In genomic region chr22:36470994-36471331, GRCh38 we compare ENCODE assay signal across 12 cellular contexts. TPM values are rescaled to one million over a fixed set of nuclear protein-coding genes. Genes with fewer than 3 reads are reported as not detected.
DNase-seq lines count a peak whose midpoint lies in the region; ATAC-seq and TF ChIP-seq lines count a peak whose summit lies in the region.
"Had no signal": no experiment of that assay in that cellular context is flagged by ENCODE, and none has a peak within 500 bp of the region (broad histone marks: within the 10 kb centered on the region; RNA-seq: fewer than 3 reads in every experiment).

No MANE protein-coding gene starts in this region.

- H2AFZ ChIP-seq in trophoblast cell (ENCODE audit: insufficient read depth, low read length, poor library complexity): no peak overlapping the region

- no peak overlapping the region for H3K4me3 Mint-ChIP-seq in WTC11
- H3K4me3 Mint-ChIP-seq in stimulated activated naive CD8-positive, alpha-beta T cell treated with anti-CD3 and anti-CD28 coated beads, Interleukin-15, amount 100 ng/mL, for 72 hours: no peak overlapping the region

- POLR2A ChIA-PET in WTC11 (lab: Charles Lee): interaction anchor here (0.8 kb wide), 1 partner anchor 139 kb away, joined by 6 read pairs; no protein-coding TSS in a partner anchor

- H4K8ac ChIP-seq in trophoblast cell (ENCODE audit: low read depth, low read length): no peak overlapping the region

- H3K4me1 ChIP-seq in esophagus muscularis mucosa: peaks cover 52 to 99% (median 86%) of the 10 kb centered on the region in 4 donors
- peaks cover 15 to 24% of the 10 kb centered on the region in 2 experiments for H3K4me1 ChIP-seq in trophoblast cell (ENCODE audit: control insufficient read depth in 1 of 2, insufficient read depth in 2 of 2, low read length in 2 of 2)

- peaks cover 17% of the 10 kb centered on the region for H3K36me3 Mint-ChIP-seq in WTC11

- H3K14ac ChIP-seq in trophoblast cell (ENCODE audit: low read length): no peak overlapping the region

- no peak overlapping the region for H2BK5ac ChIP-seq in trophoblast cell (ENCODE audit: low read depth, low read length, poor library complexity)

- peak; percentile 19 for TF ChIP-seq EP300 in esophagus muscularis mucosa (IDR thresholded peaks at IDR 0.05)

- peak overlapping the region; percentile 21 for H4K91ac ChIP-seq in trophoblast cell (ENCODE audit: low read depth, low read length)

- H3K4me3 ChIP-seq in AG10803 (ENCODE audit: low read length) (no peak overlapping the region), esophagus muscularis mucosa (peak overlapping the region; percentile 34 to 46 (median 40)), trophoblast cell (ENCODE audit: low read depth, low read length) (no peak overlapping the region)
- H3K4me3 ChIP-seq: tibial nerve had no signal

- no peaks in the 10 kb centered on the region for H3K27me3 Mint-ChIP-seq in WTC11 (ENCODE audit: low read depth)
- no peaks in the 10 kb centered on the region for H3K27me3 Mint-ChIP-seq in stimulated activated naive CD8-positive, alpha-beta T cell treated with anti-CD3 and anti-CD28 coated beads, Interleukin-15, amount 100 ng/mL, for 72 hours

- peaks cover 7% of the 10 kb centered on the region for H3K79me2 ChIP-seq in trophoblast cell (ENCODE audit: control insufficient read depth, insufficient read depth, low read length, poor library complexity)

- CTCF ChIA-PET in WTC11 (lab: Charles Lee): interaction anchor here (1.0 to 3.7 kb wide), 18 partner anchors 10 to 184 kb away, joined by 3 to 62 read pairs (median 8); partner anchors contain the start of gene TXN2

- H3K79me1 ChIP-seq in trophoblast cell (ENCODE audit: low read length): peaks cover 24% of the 10 kb centered on the region

- peak overlapping the region; percentile 9 for H3K18ac ChIP-seq in trophoblast cell (ENCODE audit: low read length)

- H3K4me2 ChIP-seq in trophoblast cell (ENCODE audit: low read length): no peak overlapping the region

- DNase-seq in AG10803 (ENCODE audit: low read depth) (peak; percentile 35), WTC11 (ENCODE audit: low spot score) (no peak), esophagus muscularis mucosa (ENCODE audit: extremely low spot score) (no peak), trophoblast cell (peak; percentile 83 to 87), AG08395 (ENCODE audit: low spot score) (no peak), GM03348 (ENCODE audit: low spot score) (no peak)
- no peak for DNase-seq in stimulated activated naive CD8-positive, alpha-beta T cell treated with anti-CD3 and anti-CD28 coated beads, Interleukin-15, amount 100 ng/mL, for 72 hours
- DNase-seq: ACHN, NCI-H1048 had no signal

- H3K9ac ChIP-seq in trophoblast cell (ENCODE audit: low read length): no peak overlapping the region

- H2BK120ac ChIP-seq in trophoblast cell (ENCODE audit: insufficient read depth, low read length, poor library complexity): peak overlapping the region; percentile 13

- no peaks in the 10 kb centered on the region for H3K27me3 ChIP-seq in esophagus muscularis mucosa
- no peaks in the 10 kb centered on the region for H3K27me3 ChIP-seq in trophoblast cell (ENCODE audit: insufficient read depth, low read length)
- H3K27me3 ChIP-seq: Peyer's patch, tibial nerve had no signal

- TF ChIP-seq CTCF in AG10803 (conservative IDR thresholded peaks at IDR 0.05; ENCODE audit: low read length): no peak
- no peak for TF ChIP-seq CTCF in WTC11 (IDR thresholded peaks at IDR 0.05)
- TF ChIP-seq CTCF in esophagus muscularis mucosa (IDR thresholded peaks at IDR 0.05): no peak

- H3K27ac ChIP-seq in esophagus muscularis mucosa (replicated peaks in 1 of 4) (peak overlapping the region; percentile 89 to 97 (median 92)), trophoblast cell (ENCODE audit: low read depth, low read length) (peak overlapping the region; percentile 14)

- intact Hi-C loops in esophagus muscularis mucosa (cut with DNase I): loop anchor here (2.0 kb wide), 1 partner anchor 170 kb away; no protein-coding TSS in a partner anchor

- 40% methylated on average over 6 of the region's 10 CpGs for WGBS in esophagus muscularis mucosa
- WGBS in trophoblast cell (ENCODE audit: extremely low coverage, insufficient coverage, insufficient read length): no CpG with 5 or more reads among the region's 10 CpGs

- ATAC-seq in WTC11 (no peak), HG03139 (IDR thresholded peaks at IDR 0.05; ENCODE audit: unreplicated experiment) (no peak)
- no peak for ATAC-seq in stimulated activated naive CD8-positive, alpha-beta T cell treated with anti-CD3 and anti-CD28 coated beads, Interleukin-15, amount 100 ng/mL, for 72 hours

- no peak overlapping the region for H4K12ac ChIP-seq in trophoblast cell (ENCODE audit: low read depth, low read length)

- no peak overlapping the region for H3K4ac ChIP-seq in trophoblast cell (ENCODE audit: low read depth, low read length)

- no peak overlapping the region for H3K23ac ChIP-seq in trophoblast cell (ENCODE audit: low read length)

- H3K27ac Mint-ChIP-seq in WTC11: 0 out of 2 replicates have a peak overlapping the region, but pooled peaks have one; percentile 34
- no peak overlapping the region for H3K27ac Mint-ChIP-seq in stimulated activated naive CD8-positive, alpha-beta T cell treated with anti-CD3 and anti-CD28 coated beads, Interleukin-15, amount 100 ng/mL, for 72 hours

- H2BK12ac ChIP-seq in trophoblast cell (ENCODE audit: low read length): peak overlapping the region; percentile 30

- TF ChIP-seq POLR2A in esophagus muscularis mucosa (IDR thresholded peaks at IDR 0.05; ENCODE audit: low read depth): no peak

- H3K9me3 Mint-ChIP-seq in WTC11: no peaks in the 10 kb centered on the region
- no peaks in the 10 kb centered on the region for H3K9me3 Mint-ChIP-seq in stimulated activated naive CD8-positive, alpha-beta T cell treated with anti-CD3 and anti-CD28 coated beads, Interleukin-15, amount 100 ng/mL, for 72 hours

- H3K36me3 ChIP-seq in esophagus muscularis mucosa (peaks cover 7 to 52% (median 46%) of the 10 kb centered on the region in 4 donors), trophoblast cell (ENCODE audit: control insufficient read depth in 1 of 2, insufficient read depth in 2 of 2, low read length in 2 of 2) (peaks cover 27 to 30% of the 10 kb centered on the region in 2 experiments)

- H2AK5ac ChIP-seq in trophoblast cell (ENCODE audit: low read length): peak overlapping the region; percentile 57

- 0 out of 2 replicates have a peak, but pooled peaks cover 3% of the 10 kb centered on the region for H3K4me1 Mint-ChIP-seq in WTC11
- H3K4me1 Mint-ChIP-seq in stimulated activated naive CD8-positive, alpha-beta T cell treated with anti-CD3 and anti-CD28 coated beads, Interleukin-15, amount 100 ng/mL, for 72 hours: peaks cover 41% of the 10 kb centered on the region

- H3K9me3 ChIP-seq in esophagus muscularis mucosa: no peaks in the 10 kb centered on the region
- H3K9me3 ChIP-seq in trophoblast cell (ENCODE audit: insufficient read depth, low read depth, low read length): peaks cover 1% of the 10 kb centered on the region
- H3K9me3 ChIP-seq: Peyer's patch, tibial nerve had no signal

TF ChIP-seq in WTC11, 78 proteins besides CTCF, POLR2A, EP300 and RAD21 (continues in another document):
- TF ChIP-seq GRHL2 (CRISPR knock-in tag; IDR thresholded peaks at IDR 0.05; ENCODE audit: insufficient replicate concordance, severe bottlenecking) (no peak), FOXP4 (CRISPR knock-in tag; IDR thresholded peaks at IDR 0.05) (no peak), IRF1 (CRISPR knock-in tag; IDR thresholded peaks at IDR 0.05) (no peak), CDX4 (CRISPR knock-in tag; IDR thresholded peaks at IDR 0.05; ENCODE audit: borderline replicate concordance) (no peak), NFE2L1 (CRISPR knock-in tag; IDR thresholded peaks at IDR 0.05) (no peak), NR2C2 (CRISPR knock-in tag; IDR thresholded peaks at IDR 0.05) (no peak), MAX (CRISPR knock-in tag; IDR thresholded peaks at IDR 0.05) (no peak), TEAD1 (CRISPR knock-in tag; IDR thresholded peaks at IDR 0.05) (no peak)

RNA-seq across cellular contexts. Expression of gene TXN2, which starts 10.5 kb away (rescaled TPM):
- total RNA-seq in WTC11 (2021) (57.6 to 61.6 TPM (median 58.8 TPM) in 3 replicates), esophagus muscularis mucosa (10 to 100 TPM; 34.9 to 56.5 (median 47.2) TPM)
- 47.7 and 47.8 TPM in 2 replicates for polyA plus RNA-seq in trophoblast cell (2013)

RNA-seq across cellular contexts. Expression of gene FOXRED2, which starts 35.9 kb away (rescaled TPM):
- 20.1 to 35.5 TPM (median 31.7 TPM) in 3 replicates for total RNA-seq in WTC11 (2021)
- total RNA-seq in esophagus muscularis mucosa: 10 to 100 TPM in 1 of 4 donors, 1 to 10 TPM in 3; 4.6 to 12.5 (median 5.4) TPM
- 5.0 and 5.1 TPM in 2 replicates for polyA plus RNA-seq in trophoblast cell (2013)

RNA-seq across cellular contexts. Expression of gene EIF3D, which starts 58.0 kb away (rescaled TPM):
- total RNA-seq in WTC11 (2021): 211 to 237 TPM (median 216 TPM) in 3 replicates
- total RNA-seq in esophagus muscularis mucosa: 100 to 1,000 TPM; 200 to 282 (median 252) TPM
- polyA plus RNA-seq in trophoblast cell (2013): 134 and 140 TPM in 2 replicates

Comparison
In these comparisons a context has a peak if more than half of its experiments do, and no peak if none do; other contexts are left out.
1. DNase-seq: peak in AG10803 (single experiment) and trophoblast cell (2 of 2); none in WTC11 (single experiment), esophagus muscularis mucosa (single experiment), stimulated activated naive CD8-positive, alpha-beta T cell treated with anti-CD3 and anti-CD28 coated beads, Interleukin-15, amount 100 ng/mL, for 72 hours (0 of 2), AG08395 (single experiment) and GM03348 (single experiment).
2. H3K4me3 ChIP-seq: peak in esophagus muscularis mucosa (4 of 4); none in AG10803 (single experiment) and trophoblast cell (single experiment).